In genomic region chr2:64454316-64455030, GRCh38 we compare ENCODE assay signal across 8 cellular contexts. TPM values are rescaled to one million over a fixed set of nuclear protein-coding genes. Genes with fewer than 3 reads are reported as not detected.
DNase-seq lines count a peak whose midpoint lies in the region; ATAC-seq and TF ChIP-seq lines count a peak whose summit lies in the region.

No MANE protein-coding gene starts in this region.

- WGBS in mesodermal cell (ENCODE audit: insufficient coverage in 2 of 2), 2 experiments: 0 to 1% methylated on average over 39 to 42 of the region's 96 CpGs

- TF ChIP-seq CTCF in endothelial cell (IDR thresholded peaks at IDR 0.05; ENCODE audit: unreplicated experiment): no peak

- peak; percentile 63 for ATAC-seq in HG02623 (IDR thresholded peaks at IDR 0.05; ENCODE audit: unreplicated experiment)

- H3K36me3 ChIP-seq in mesodermal cell (ENCODE audit: control insufficient read depth, insufficient read depth, low read length): peaks cover 27% of the 10 kb centered on the region

- H3K9me3 ChIP-seq in mesodermal cell (ENCODE audit: control insufficient read depth, low read length): no peaks in the 10 kb centered on the region

- H3K9me3 Mint-ChIP-seq in endothelial cell (ENCODE audit: unreplicated experiment): no peaks in the 10 kb centered on the region

- peak overlapping the region; percentile 52 for H3K27ac ChIP-seq in mesodermal cell (ENCODE audit: low read depth, low read length, severe bottlenecking)

- peak overlapping the region; percentile 72 for H3K4me3 ChIP-seq in mesodermal cell (ENCODE audit: extremely low read depth, insufficient read depth, low read length, poor library complexity, severe bottlenecking)

- DNase-seq in NCI-H2107 (lab: John Stamatoyannopoulos, UW) (peak; percentile 13), NCI-H2107 treated with DMSO at 0.1 percent for 48 hours (lab: John Stamatoyannopoulos, UW; ENCODE audit: unreplicated experiment) (no peak), NCI-H2171 (lab: John Stamatoyannopoulos, UW) (peak; percentile 44), endothelial cell (ENCODE audit: low spot score) (peak; percentile 59)
- peak; percentile 75 for DNase-seq in activated CD8-positive, alpha-beta memory T cell treated with anti-CD3 and anti-CD28 coated beads, Interleukin-2, amount 50 U/mL, for 48 hours
- peak; percentile 22 for DNase-seq in stimulated activated CD8-positive, alpha-beta memory T cell treated with anti-CD3 and anti-CD28 coated beads, Interleukin-4, amount 100 ng/mL, for 24 hours (ENCODE audit: low read depth)

- H3K27ac Mint-ChIP-seq in endothelial cell (ENCODE audit: unreplicated experiment): peak overlapping the region; percentile 93

- peaks cover 8% of the 10 kb centered on the region for H3K27me3 Mint-ChIP-seq in endothelial cell (ENCODE audit: unreplicated experiment)

- no peaks in the 10 kb centered on the region for H3K4me1 ChIP-seq in mesodermal cell (ENCODE audit: control insufficient read depth, insufficient read depth, low read length, poor library complexity, severe bottlenecking)

- peaks cover 26% of the 10 kb centered on the region for H3K36me3 Mint-ChIP-seq in endothelial cell (ENCODE audit: low read depth, unreplicated experiment)

- H3K4me3 Mint-ChIP-seq in endothelial cell (ENCODE audit: unreplicated experiment): peak overlapping the region; percentile 99

- peaks cover 35% of the 10 kb centered on the region for H3K4me1 Mint-ChIP-seq in endothelial cell (ENCODE audit: unreplicated experiment)

RNA-seq across cellular contexts. Expression of gene LGALSL, which starts 0.5 kb away (rescaled TPM):
- 30.2 TPM for total RNA-seq in endothelial cell (ENCODE audit: unreplicated experiment)
- polyA plus RNA-seq in mesodermal cell (2013, experiment 1 of 2): 25.3 TPM
- polyA plus RNA-seq in mesodermal cell (2013, experiment 2 of 2): 17.6 TPM
